In the genomic region with DNA sequence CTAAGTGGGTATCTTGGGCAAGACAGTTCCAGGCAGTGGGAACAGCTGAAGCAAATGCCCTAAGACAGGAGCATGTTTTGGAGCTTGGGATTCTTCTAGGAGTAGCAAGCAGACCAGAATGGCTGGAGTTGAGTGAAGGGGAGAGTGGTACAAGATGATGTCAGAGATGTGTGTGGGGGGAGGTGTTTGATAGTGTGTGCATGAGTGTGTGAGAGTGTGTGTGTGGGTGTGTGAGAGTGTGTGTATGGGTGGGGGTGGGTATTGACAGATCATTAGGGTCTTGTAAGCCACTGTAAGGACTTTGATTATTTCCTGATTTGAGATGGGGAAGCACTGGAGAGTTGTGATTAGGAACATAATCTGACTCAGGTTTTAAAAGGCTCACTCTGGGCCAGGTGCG, we compare ENCODE assay signal across 24 cellular contexts.
"Had no signal": no experiment of that assay in that cellular context is flagged by ENCODE, and none has a peak within 500 bp of the region (broad histone marks: within the 10 kb centered on the region; RNA-seq: fewer than 3 reads in every experiment).

No MANE protein-coding gene starts in this region.

- DNase-seq: islet precursor cell; left ventricle myocardium inferior; mesendoderm; naive thymus-derived CD4-positive, alpha-beta T cell; nucleus accumbens; pancreas; posterior cingulate gyrus; retina; right cardiac atrium; small intestine; stimulated activated CD4-positive, alpha-beta T cell treated with anti-CD3 and anti-CD28 coated beads, Interleukin-1b, Interleukin-23, amount 100 ng/mL, for 48 hours; stimulated activated CD4-positive, alpha-beta T cell treated with anti-CD3 and anti-CD28 coated beads, Interleukin-2, amount 100 ng/mL, for 48 hours; stimulated activated CD4-positive, alpha-beta T cell treated with anti-CD3 and anti-CD28 coated beads, Interleukin-4, amount 100 ng/mL, for 4 hours; stimulated activated CD8-positive, alpha-beta memory T cell treated with anti-CD3 and anti-CD28 coated beads, Interleukin-4, amount 100 ng/mL, for 48 hours; stimulated activated naive CD4-positive, alpha-beta T cell treated with Interleukin-2 at 50 U/mL for 16 hours; stimulated activated naive CD8-positive, alpha-beta T cell treated with anti-CD3 and anti-CD28 coated beads, Interleukin-15, amount 100 ng/mL, for 72 hours; substantia nigra had no signal

- H3K27ac ChIP-seq: hepatocyte, left ventricle myocardium inferior, pancreas, prostate gland, tibial nerve, vagina had no signal

- H3K27me3 ChIP-seq: hepatocyte, pancreas, tibial nerve, vagina had no signal

- ATAC-seq: naive thymus-derived CD4-positive, alpha-beta T cell; natural killer cell treated with Interleukin-12 subunit alpha and Interleukin-12 subunit beta and Interleukin-15 and Interleukin-18, amount 100 ng/mL, for 72 hours; pancreas; right cardiac atrium; sciatic nerve; stimulated activated naive CD8-positive, alpha-beta T cell treated with anti-CD3 and anti-CD28 coated beads, Interleukin-15, amount 100 ng/mL, for 72 hours had no signal

- FAIRE-seq: pancreas, small intestine had no signal

- H3K4me3 ChIP-seq: hepatocyte, left ventricle myocardium inferior, lung, pancreas, prostate gland, tibial nerve, vagina had no signal

- H3K36me3 ChIP-seq: left ventricle myocardium inferior, pancreas, prostate gland, tibial nerve, vagina had no signal

- H3K9me3 ChIP-seq: pancreas, prostate gland, vagina had no signal

- H3K4me1 ChIP-seq: pancreas, prostate gland, tibial nerve, vagina had no signal
